ENCODE assay signal across 14 cellular contexts in the genomic region with DNA sequence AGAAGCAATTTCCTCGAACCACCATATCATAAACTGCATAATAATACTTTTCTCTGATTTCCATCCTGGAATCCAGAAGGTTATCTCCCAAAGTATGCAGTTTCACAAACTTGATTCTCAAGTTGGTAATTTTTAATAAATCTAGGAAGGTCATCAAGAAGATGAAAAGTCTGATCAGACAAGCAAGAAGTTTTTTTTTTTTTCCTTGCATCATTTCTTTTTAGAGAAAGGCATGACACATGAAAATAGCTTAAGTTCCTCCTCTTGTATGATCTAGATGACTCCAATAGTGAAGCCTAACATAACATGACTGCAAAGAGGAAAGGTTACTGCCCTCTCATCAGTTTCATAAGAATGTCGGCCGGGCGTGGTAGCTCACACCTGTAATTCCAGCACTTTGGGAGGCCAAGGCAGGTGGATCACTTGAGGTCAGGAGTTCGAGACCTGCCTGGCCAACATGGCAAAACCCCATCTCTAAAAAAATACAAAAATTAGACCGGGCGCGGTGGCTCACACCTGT. TPM values are rescaled to one million over a fixed set of nuclear protein-coding genes. Genes with fewer than 3 reads are reported as not detected.
DNase-seq lines count a peak whose midpoint lies in the region; ATAC-seq and TF ChIP-seq lines count a peak whose summit lies in the region.
"Had no signal": no experiment of that assay in that cellular context is flagged by ENCODE, and none has a peak within 500 bp of the region (broad histone marks: within the 10 kb centered on the region; RNA-seq: fewer than 3 reads in every experiment).

No MANE protein-coding gene starts in this region.

- peaks cover 39% of the 10 kb centered on the region for H3K79me2 ChIP-seq in hepatocyte

- H3K4me2 ChIP-seq in hepatocyte, result no peak overlapping the region

- H3K4me3 ChIP-seq in hepatocyte (no peak overlapping the region), sigmoid colon (no peak overlapping the region)
- H3K4me3 ChIP-seq: HAP-1 had no signal

- 95% methylated on average over 8 of the region's 8 CpGs for whole genome bisulfite sequencing in hepatocyte (ENCODE audit: low lambda C conversion rate, missing lambda C conversion rate)
- 95% methylated on average over 8 of the region's 8 CpGs for WGBS in sigmoid colon, 2 donors

- H3K9me3 ChIP-seq in hepatocyte (ENCODE audit: low read depth) (no peaks in the 10 kb centered on the region), sigmoid colon (no peaks in the 10 kb centered on the region)
- H3K9me3 ChIP-seq: Caco-2, HAP-1 had no signal

- TF ChIP-seq CTCF in hepatocyte (IDR thresholded peaks at IDR 0.05; ENCODE audit: poor library complexity), result no peak
- no peak for TF ChIP-seq CTCF in sigmoid colon (IDR thresholded peaks at IDR 0.05)
- no peak for TF ChIP-seq CTCF in foreskin keratinocyte (conservative IDR thresholded peaks at IDR 0.05)

- ATAC-seq in esophagus mucosa (peak; percentile 50), foreskin keratinocyte (no peak)

- no peak for DNase-seq in hepatocyte (ENCODE audit: low spot score)
- DNase-seq in sigmoid colon, result no peak
- no peak for DNase-seq in activated CD4-positive, alpha-beta T cell treated with anti-CD3 and anti-CD28 coated beads, Interleukin-2, amount 50 U/mL, for 4 hours
- no peak for DNase-seq in COLO829 (ENCODE audit: low spot score)
- no peak for DNase-seq in foreskin keratinocyte
- DNase-seq: C1 segment of cervical spinal cord; Caco-2; CD4-positive, alpha-beta memory T cell; DMS153; DND-41; GOT3; HFFc6 had no signal

- H2AFZ ChIP-seq in hepatocyte, result no peak overlapping the region

- intact Hi-C loops in sigmoid colon (cut with DNase I), result no loop called here

- H3K27ac ChIP-seq in hepatocyte (peak overlapping the region; percentile 13), sigmoid colon (peak overlapping the region in 3 of 4 donors; percentile 2 to 73 (median 70)), foreskin keratinocyte (no peak overlapping the region)

- H3K4me1 ChIP-seq in hepatocyte (ENCODE audit: insufficient read depth) (peaks cover 8% of the 10 kb centered on the region), sigmoid colon (peaks cover 0 to 41% (median 36%) of the 10 kb centered on the region in 4 donors), foreskin keratinocyte (no peaks in the 10 kb centered on the region)

- H3K9me2 ChIP-seq in hepatocyte (replicated peaks; ENCODE audit: insufficient read depth), result no peaks in the 10 kb centered on the region

- H3K36me3 ChIP-seq in hepatocyte (replicated peaks; ENCODE audit: insufficient read depth, low read depth) (peaks cover 8% of the 10 kb centered on the region), sigmoid colon (peaks cover 15 to 76% (median 43%) of the 10 kb centered on the region in 4 donors)

- H4K20me1 ChIP-seq in hepatocyte (ENCODE audit: insufficient read depth, poor library complexity, severe bottlenecking), result no peaks in the 10 kb centered on the region

- H3K27me3 ChIP-seq in hepatocyte (no peaks in the 10 kb centered on the region), sigmoid colon (no peaks in the 10 kb centered on the region), foreskin keratinocyte (no peaks in the 10 kb centered on the region)

- TF ChIP-seq POLR2A in sigmoid colon (IDR thresholded peaks at IDR 0.05), result no peak

- no peak for TF ChIP-seq EP300 in sigmoid colon (IDR thresholded peaks at IDR 0.05)

RNA-seq across cellular contexts. Expression of gene LAMB1, which starts 22.2 kb away (rescaled TPM):
- 35.0 TPM for total RNA-seq in esophagus mucosa
- total RNA-seq in hepatocyte, result 323 and 355 TPM in 2 replicates
- polyA plus RNA-seq in hepatocyte, result 284 and 329 TPM in 2 replicates
- 100 to 1,000 TPM; 161 to 246 (median 185) TPM for total RNA-seq in sigmoid colon
- polyA plus RNA-seq in sigmoid colon, result 100 to 1,000 TPM in 1 of 3 donors, 10 to 100 TPM in 2; 16.9 to 103 (median 22.8) TPM
- total RNA-seq in foreskin keratinocyte, result 179 and 219 TPM in 2 replicates
- polyA plus RNA-seq in foreskin keratinocyte, result 120 and 135 TPM in 2 replicates
- total RNA-seq: CD4-positive, alpha-beta memory T cell had no signal
